8 cellular contexts compared by ENCODE assay signal in genomic region chr2:173355866-173356508, GRCh38.
DNase-seq lines count a peak whose midpoint lies in the region; TF ChIP-seq lines count a peak whose summit lies in the region.

No MANE protein-coding gene starts in this region.

- no peak for TF ChIP-seq CTCF in WI38 (IDR thresholded peaks at IDR 0.05; ENCODE audit: low read depth, low read length)
- no peak for TF ChIP-seq CTCF in tibial artery (IDR thresholded peaks at IDR 0.05)

- intact Hi-C loops in tibial artery (cut with DNase I; ENCODE audit: low total_unique reads) = no loop called here

- H3K27ac ChIP-seq in tibial artery = no peak overlapping the region

- H3K4me1 ChIP-seq in iPS-15b (ENCODE audit: control insufficient read depth, insufficient read depth, low read length) (peaks cover 18% of the 10 kb centered on the region), tibial artery (peaks cover 0 to 21% (median 17%) of the 10 kb centered on the region in 4 donors)

- H3K4me3 ChIP-seq in WI38 (ENCODE audit: low read depth, low read length) (peak overlapping the region; percentile 78), iPS-15b (ENCODE audit: low read depth, low read length) (peak overlapping the region; percentile 94), tibial artery (peak overlapping the region; percentile 49 to 69)

- H3K27me3 ChIP-seq in iPS-15b (ENCODE audit: control insufficient read depth, insufficient read depth, low read length) (no peaks in the 10 kb centered on the region), tibial artery (peaks cover 0 to 45% of the 10 kb centered on the region in 2 donors)

- H3K9me3 ChIP-seq in iPS-15b (ENCODE audit: control insufficient read depth, insufficient read depth, low read length) (no peaks in the 10 kb centered on the region), tibial artery (no peaks in the 10 kb centered on the region)

- no peak overlapping the region for H3K9ac ChIP-seq in iPS-15b (ENCODE audit: low read depth, low read length)

- peak in 2 of 3 donors; percentile 12 to 19 for DNase-seq in stimulated activated CD4-positive, alpha-beta T cell treated with anti-CD3 and anti-CD28 coated beads, Interleukin-12 subunit alpha, Interleukin-12 subunit beta, amount 100 ng/mL, for 48 hours (ENCODE audit: low read depth in 2 of 3, low spot score in 1 of 3)
- DNase-seq in stimulated activated CD4-positive, alpha-beta T cell treated with anti-CD3 and anti-CD28 coated beads, Interleukin-4, amount 100 ng/mL, for 1 hour = no peak
- DNase-seq in tibial artery (no peak), glomerular visceral epithelial cell (ENCODE audit: extremely low spot score) (no peak), SW480 (ENCODE audit: low spot score) (no peak), GM03348 (ENCODE audit: low spot score) (no peak)

- H3K36me3 ChIP-seq in iPS-15b (ENCODE audit: control insufficient read depth, insufficient read depth, low read length) (peaks cover 7% of the 10 kb centered on the region), tibial artery (no peaks in the 10 kb centered on the region)

Comparison
In these comparisons a context has a peak if more than half of its experiments do, and no peak if none do; other contexts are left out.
1. DNase-seq: peak in stimulated activated CD4-positive, alpha-beta T cell treated with anti-CD3 and anti-CD28 coated beads, Interleukin-12 subunit alpha, Interleukin-12 subunit beta, amount 100 ng/mL, for 48 hours (2 of 3); none in stimulated activated CD4-positive, alpha-beta T cell treated with anti-CD3 and anti-CD28 coated beads, Interleukin-4, amount 100 ng/mL, for 1 hour (single experiment), tibial artery (0 of 2), glomerular visceral epithelial cell (single experiment), SW480 (single experiment) and GM03348 (single experiment).
2. Peak in every context shown above with its lines, with median percentiles within 50 percentile points of each other: H3K4me3 ChIP-seq.